In the genomic region with DNA sequence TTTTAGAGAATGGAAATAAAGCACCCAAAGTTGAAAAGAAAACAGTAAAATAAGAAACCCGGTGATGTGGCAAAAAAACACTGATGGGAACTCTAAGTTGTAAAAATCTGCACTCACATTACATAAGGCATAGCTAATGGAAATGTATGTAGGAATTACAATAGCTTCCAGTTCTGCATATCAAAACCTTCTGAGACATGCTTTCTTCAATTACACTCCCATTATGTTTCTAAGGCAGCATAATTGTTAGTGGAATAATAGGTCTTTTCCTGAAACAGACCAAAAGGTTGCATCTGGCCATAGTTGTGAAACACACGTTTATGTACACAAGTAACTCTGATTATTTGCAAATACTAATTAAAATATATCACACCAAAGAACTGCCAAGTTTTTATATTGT, we compare ENCODE assay signal across 18 cellular contexts.
"Had no signal": no experiment of that assay in that cellular context is flagged by ENCODE, and none has a peak within 500 bp of the region (broad histone marks: within the 10 kb centered on the region; RNA-seq: fewer than 3 reads in every experiment).

No MANE protein-coding gene starts in this region.

- DNase-seq: Kasumi-1, MM.1S, MV-4-11, NCI-H1048, NCI-H1105, NCI-H1694 treated with DMSO at 0.1 percent for 48 hours, NCI-H1930, NCI-H2107, NCI-H2171 treated with DMSO at 0.1 percent for 48 hours, NCI-H345, NCI-H446 treated with DMSO at 0.1 percent for 48 hours, NCI-H510A treated with DMSO at 0.1 percent for 48 hours, NCI-H526, NCI-H82, SHP77, SK-N-SH, T-helper 1 cell, T-helper 17 cell had no signal
